Comparison of ENCODE assay signal across 1 cellular context in genomic region chr2:70248810-70249438, GRCh38.
A peak's percentile ranks its signal among the peaks of the same experiment; 100 is the strongest.
TF ChIP-seq lines count a peak whose summit lies in the region.

No MANE protein-coding gene starts in this region.

TF ChIP-seq in HepG2, 621 proteins besides CTCF, POLR2A, EP300 and RAD21 (continued from another document and continues in another):
- TF ChIP-seq ETV5 (CRISPR knock-in tag; IDR thresholded peaks at IDR 0.05; ENCODE audit: borderline replicate concordance) (no peak; the same call in 1 of the 2 replicates), SETDB1 (CRISPR knock-in tag; IDR thresholded peaks at IDR 0.05; ENCODE audit: borderline replicate concordance) (no peak), TMF1 (CRISPR knock-in tag; IDR thresholded peaks at IDR 0.05; ENCODE audit: low read depth) (0 out of 2 replicates have a peak, but pooled peaks have one; percentile 21), ZKSCAN8 (CRISPR knock-in tag; IDR thresholded peaks at IDR 0.05; ENCODE audit: borderline replicate concordance) (peak; percentile 47; the same call in 1 of the 2 replicates), ZNF790 (CRISPR knock-in tag; IDR thresholded peaks at IDR 0.05; ENCODE audit: borderline replicate concordance) (no peak), ZGPAT (CRISPR knock-in tag; IDR thresholded peaks at IDR 0.05) (peak; percentile 82), FOSL2 (CRISPR knock-in tag; IDR thresholded peaks at IDR 0.05) (peak; percentile 58), ZNF670 (CRISPR knock-in tag; IDR thresholded peaks at IDR 0.05; ENCODE audit: borderline replicate concordance) (no peak), RNF2 (conservative IDR thresholded peaks at IDR 0.05; ENCODE audit: low read depth) (no peak), ARHGAP35 (CRISPR knock-in tag; IDR thresholded peaks at IDR 0.05; ENCODE audit: borderline replicate concordance) (0 out of 2 replicates have a peak, but pooled peaks have one; percentile 34), MEF2D (CRISPR knock-in tag; IDR thresholded peaks at IDR 0.05) (no peak), HNRNPK (IDR thresholded peaks at IDR 0.05; ENCODE audit: low read depth, low read length, poor library complexity, severe bottlenecking) (no peak), EED (CRISPR knock-in tag; IDR thresholded peaks at IDR 0.05) (no peak), PHF20 (CRISPR knock-in tag; IDR thresholded peaks at IDR 0.05) (no peak), RAD51 (IDR thresholded peaks at IDR 0.05; ENCODE audit: borderline replicate concordance) (no peak), KDM4B (CRISPR knock-in tag; IDR thresholded peaks at IDR 0.05) (no peak), ZBTB37 (CRISPR knock-in tag; IDR thresholded peaks at IDR 0.05) (no peak), ZSCAN12 (CRISPR knock-in tag; IDR thresholded peaks at IDR 0.05) (0 out of 2 replicates have a peak, but pooled peaks have one; percentile 57), TSC22D2 (CRISPR knock-in tag; IDR thresholded peaks at IDR 0.05; ENCODE audit: borderline replicate concordance) (0 out of 2 replicates have a peak, but pooled peaks have one; percentile 45), ZNF136 (CRISPR knock-in tag; IDR thresholded peaks at IDR 0.05; ENCODE audit: low read depth) (no peak), SUZ12 (IDR thresholded peaks at IDR 0.05; ENCODE audit: low read depth, low read length) (no peak), ZNF138 (CRISPR knock-in tag; IDR thresholded peaks at IDR 0.05; ENCODE audit: low read depth) (no peak), NRL (CRISPR knock-in tag; IDR thresholded peaks at IDR 0.05; ENCODE audit: borderline replicate concordance) (0 out of 2 replicates have a peak, but pooled peaks have one; percentile 6), MAF1 (CRISPR knock-in tag; IDR thresholded peaks at IDR 0.05; ENCODE audit: borderline replicate concordance) (peak; percentile 99), ZFP90 (CRISPR knock-in tag; IDR thresholded peaks at IDR 0.05; ENCODE audit: borderline replicate concordance) (no peak; the same call in 1 of the 2 replicates), MLX (CRISPR knock-in tag; IDR thresholded peaks at IDR 0.05) (0 out of 2 replicates have a peak, but pooled peaks have one; percentile 63), ZNF362 (CRISPR knock-in tag; IDR thresholded peaks at IDR 0.05; ENCODE audit: borderline replicate concordance) (peak; percentile 62; the same call in 1 of the 2 replicates), ATAD3A (CRISPR knock-in tag; IDR thresholded peaks at IDR 0.05) (no peak), YEATS4 (CRISPR knock-in tag; IDR thresholded peaks at IDR 0.05; ENCODE audit: borderline replicate concordance) (no peak), HNF4G (IDR thresholded peaks at IDR 0.05; ENCODE audit: borderline replicate concordance, low read depth, low read length) (no peak), HNF4G (CRISPR knock-in tag; IDR thresholded peaks at IDR 0.05; ENCODE audit: borderline replicate concordance, low read depth) (no peak), WIZ (CRISPR knock-in tag; IDR thresholded peaks at IDR 0.05) (no peak), ARID2 (CRISPR knock-in tag; IDR thresholded peaks at IDR 0.05; ENCODE audit: borderline replicate concordance) (no peak), MAFG (CRISPR knock-in tag; IDR thresholded peaks at IDR 0.05) (no peak), AKAP8 (CRISPR knock-in tag; IDR thresholded peaks at IDR 0.05) (no peak), PHF5A (CRISPR knock-in tag; IDR thresholded peaks at IDR 0.05; ENCODE audit: low read depth, unreplicated experiment) (no peak), TFDP1 (CRISPR knock-in tag; IDR thresholded peaks at IDR 0.05; ENCODE audit: borderline replicate concordance) (no peak), AGO2 (optimal IDR thresholded peaks at IDR 0.05; ENCODE audit: low read depth, low read length) (no peak), NFE2 (CRISPR knock-in tag; IDR thresholded peaks at IDR 0.05) (0 out of 2 replicates have a peak, but pooled peaks have one; percentile 25)
- TF ChIP-seq, protein P1, sequence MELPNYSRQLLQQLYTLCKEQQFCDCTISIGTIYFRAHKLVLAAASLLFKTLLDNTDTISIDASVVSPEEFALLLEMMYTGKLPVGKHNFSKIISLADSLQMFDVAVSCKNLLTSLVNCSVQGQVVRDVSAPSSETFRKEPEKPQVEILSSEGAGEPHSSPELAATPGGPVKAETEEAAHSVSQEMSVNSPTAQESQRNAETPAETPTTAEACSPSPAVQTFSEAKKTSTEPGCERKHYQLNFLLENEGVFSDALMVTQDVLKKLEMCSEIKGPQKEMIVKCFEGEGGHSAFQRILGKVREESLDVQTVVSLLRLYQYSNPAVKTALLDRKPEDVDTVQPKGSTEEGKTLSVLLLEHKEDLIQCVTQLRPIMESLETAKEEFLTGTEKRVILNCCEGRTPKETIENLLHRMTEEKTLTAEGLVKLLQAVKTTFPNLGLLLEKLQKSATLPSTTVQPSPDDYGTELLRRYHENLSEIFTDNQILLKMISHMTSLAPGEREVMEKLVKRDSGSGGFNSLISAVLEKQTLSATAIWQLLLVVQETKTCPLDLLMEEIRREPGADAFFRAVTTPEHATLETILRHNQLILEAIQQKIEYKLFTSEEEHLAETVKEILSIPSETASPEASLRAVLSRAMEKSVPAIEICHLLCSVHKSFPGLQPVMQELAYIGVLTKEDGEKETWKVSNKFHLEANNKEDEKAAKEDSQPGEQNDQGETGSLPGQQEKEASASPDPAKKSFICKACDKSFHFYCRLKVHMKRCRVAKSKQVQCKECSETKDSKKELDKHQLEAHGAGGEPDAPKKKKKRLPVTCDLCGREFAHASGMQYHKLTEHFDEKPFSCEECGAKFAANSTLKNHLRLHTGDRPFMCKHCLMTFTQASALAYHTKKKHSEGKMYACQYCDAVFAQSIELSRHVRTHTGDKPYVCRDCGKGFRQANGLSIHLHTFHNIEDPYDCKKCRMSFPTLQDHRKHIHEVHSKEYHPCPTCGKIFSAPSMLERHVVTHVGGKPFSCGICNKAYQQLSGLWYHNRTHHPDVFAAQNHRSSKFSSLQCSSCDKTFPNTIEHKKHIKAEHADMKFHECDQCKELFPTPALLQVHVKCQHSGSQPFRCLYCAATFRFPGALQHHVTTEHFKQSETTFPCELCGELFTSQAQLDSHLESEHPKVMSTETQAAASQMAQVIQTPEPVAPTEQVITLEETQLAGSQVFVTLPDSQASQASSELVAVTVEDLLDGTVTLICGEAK (IDR thresholded peaks at IDR 0.05): no peak
- TF ChIP-seq, protein P1 (CRISPR knock-in tag; IDR thresholded peaks at IDR 0.05): no peak
- TF ChIP-seq, protein P2, sequence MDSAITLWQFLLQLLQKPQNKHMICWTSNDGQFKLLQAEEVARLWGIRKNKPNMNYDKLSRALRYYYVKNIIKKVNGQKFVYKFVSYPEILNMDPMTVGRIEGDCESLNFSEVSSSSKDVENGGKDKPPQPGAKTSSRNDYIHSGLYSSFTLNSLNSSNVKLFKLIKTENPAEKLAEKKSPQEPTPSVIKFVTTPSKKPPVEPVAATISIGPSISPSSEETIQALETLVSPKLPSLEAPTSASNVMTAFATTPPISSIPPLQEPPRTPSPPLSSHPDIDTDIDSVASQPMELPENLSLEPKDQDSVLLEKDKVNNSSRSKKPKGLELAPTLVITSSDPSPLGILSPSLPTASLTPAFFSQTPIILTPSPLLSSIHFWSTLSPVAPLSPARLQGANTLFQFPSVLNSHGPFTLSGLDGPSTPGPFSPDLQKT (CRISPR knock-in tag; IDR thresholded peaks at IDR 0.05; ENCODE audit: borderline replicate concordance): no peak
- TF ChIP-seq, protein P3, sequence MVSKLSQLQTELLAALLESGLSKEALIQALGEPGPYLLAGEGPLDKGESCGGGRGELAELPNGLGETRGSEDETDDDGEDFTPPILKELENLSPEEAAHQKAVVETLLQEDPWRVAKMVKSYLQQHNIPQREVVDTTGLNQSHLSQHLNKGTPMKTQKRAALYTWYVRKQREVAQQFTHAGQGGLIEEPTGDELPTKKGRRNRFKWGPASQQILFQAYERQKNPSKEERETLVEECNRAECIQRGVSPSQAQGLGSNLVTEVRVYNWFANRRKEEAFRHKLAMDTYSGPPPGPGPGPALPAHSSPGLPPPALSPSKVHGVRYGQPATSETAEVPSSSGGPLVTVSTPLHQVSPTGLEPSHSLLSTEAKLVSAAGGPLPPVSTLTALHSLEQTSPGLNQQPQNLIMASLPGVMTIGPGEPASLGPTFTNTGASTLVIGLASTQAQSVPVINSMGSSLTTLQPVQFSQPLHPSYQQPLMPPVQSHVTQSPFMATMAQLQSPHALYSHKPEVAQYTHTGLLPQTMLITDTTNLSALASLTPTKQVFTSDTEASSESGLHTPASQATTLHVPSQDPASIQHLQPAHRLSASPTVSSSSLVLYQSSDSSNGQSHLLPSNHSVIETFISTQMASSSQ (IDR thresholded peaks at IDR 0.05; ENCODE audit: low read depth): peak; percentile 70; the same call in 1 of the 2 replicates
- TF ChIP-seq, protein P3 (CRISPR knock-in tag; IDR thresholded peaks at IDR 0.05; ENCODE audit: borderline replicate concordance): no peak
